2 cellular contexts compared by ENCODE assay signal in genomic region chr11:64842366-64842759, GRCh38.
TF ChIP-seq lines count a peak whose summit lies in the region.

No MANE protein-coding gene starts in this region.

TF ChIP-seq in Ishikawa, 13 proteins besides CTCF, POLR2A, EP300 and RAD21:
- peak; percentile 18; the same call in 1 of the 2 replicates for TF ChIP-seq TAF1 (IDR thresholded peaks at IDR 0.05; ENCODE audit: low read depth)
- no peak for TF ChIP-seq MAX (IDR thresholded peaks at IDR 0.05)
TF ChIP-seq in Ishikawa: peak in this region for 1.

TF ChIP-seq in H1, 55 proteins besides CTCF, POLR2A, EP300 and RAD21:
- no peak for TF ChIP-seq TAF1 (IDR thresholded peaks at IDR 0.05; ENCODE audit: low read depth, low read length)
- TF ChIP-seq EZH2 (IDR thresholded peaks at IDR 0.05; ENCODE audit: low read depth, low read length, severe bottlenecking): no peak
- no peak for TF ChIP-seq BCL11A (IDR thresholded peaks at IDR 0.05; ENCODE audit: low read depth in 2 of 2, low read length in 2 of 2)
